ENCODE assay signal across 7 cellular contexts in genomic region chr18:61277808-61278207, GRCh38. TPM values are rescaled to one million over a fixed set of nuclear protein-coding genes. Genes with fewer than 3 reads are reported as not detected.
"Had no signal": no experiment of that assay in that cellular context is flagged by ENCODE, and none has a peak within 500 bp of the region (broad histone marks: within the 10 kb centered on the region; RNA-seq: fewer than 3 reads in every experiment).

No MANE protein-coding gene starts in this region.

- H3K27ac ChIP-seq: HL-60, KMS-11 had no signal

- DNase-seq: KBM-7, KG1 had no signal

- FAIRE-seq: HTR-8/SVneo had no signal

- H3K9ac ChIP-seq: KMS-11 had no signal

- H3K4me2 ChIP-seq: KMS-11 had no signal

RNA-seq across cellular contexts. Expression of gene CDH20, which starts 55.4 kb away (rescaled TPM):
- total RNA-seq: HT-29 had no signal
- polyA plus RNA-seq: IgD-negative memory B cell had no signal
